Comparison of ENCODE assay signal across 16 cellular contexts in genomic region chr12:6903712-6904111, GRCh38. TPM values are rescaled to one million over a fixed set of nuclear protein-coding genes. Genes with fewer than 3 reads are reported as not detected.
DNase-seq lines count a peak whose midpoint lies in the region; ATAC-seq, FAIRE-seq and TF ChIP-seq lines count a peak whose summit lies in the region.
"Had no signal": no experiment of that assay in that cellular context is flagged by ENCODE, and none has a peak within 500 bp of the region (broad histone marks: within the 10 kb centered on the region; RNA-seq: fewer than 3 reads in every experiment).

No MANE protein-coding gene starts in this region.

- TF ChIP-seq CTCF in WERI-Rb-1 (IDR thresholded peaks at IDR 0.05; ENCODE audit: low read depth, low read length) (no peak), neural crest cell (conservative IDR thresholded peaks at IDR 0.05) (no peak), upper lobe of right lung (IDR thresholded peaks at IDR 0.05) (no peak)

- H3K27me3 ChIP-seq in WERI-Rb-1 (ENCODE audit: insufficient read depth, low read depth, severe bottlenecking) (no peaks in the 10 kb centered on the region), upper lobe of right lung (no peaks in the 10 kb centered on the region)
- H3K27me3 ChIP-seq: ovary, thyroid gland had no signal

- H3K36me3 ChIP-seq in WERI-Rb-1: no peaks in the 10 kb centered on the region
- no peaks in the 10 kb centered on the region for H3K36me3 ChIP-seq in upper lobe of right lung
- H3K36me3 ChIP-seq: ovary, thyroid gland had no signal

- H3K36me3 Mint-ChIP-seq in neural crest cell (ENCODE audit: low read depth): no peaks in the 10 kb centered on the region
- no peaks in the 10 kb centered on the region for H3K36me3 Mint-ChIP-seq in effector memory CD8-positive, alpha-beta T cell (ENCODE audit: insufficient read depth)
- H3K36me3 Mint-ChIP-seq: activated naive CD8-positive, alpha-beta T cell treated with anti-CD3 and anti-CD28 coated beads, Interleukin-2, amount 10 ng/mL, durations not matched to agents 7 days and 5 days had no signal

- no peak for TF ChIP-seq POLR2A in GM12892 (IDR thresholded peaks at IDR 0.05; ENCODE audit: low read depth, low read length)

- ATAC-seq in upper lobe of right lung (no peak), GM21619 (IDR thresholded peaks at IDR 0.05; ENCODE audit: unreplicated experiment) (no peak)
- no peak for ATAC-seq in effector memory CD8-positive, alpha-beta T cell (replicated peaks)

- peak; percentile 85 for FAIRE-seq in GM12892 (lab: Jason Lieb, UNC)

- H3K27ac Mint-ChIP-seq in neural crest cell (ENCODE audit: unreplicated experiment): no peak overlapping the region
- H3K27ac Mint-ChIP-seq in effector memory CD8-positive, alpha-beta T cell: no peak overlapping the region
- H3K27ac Mint-ChIP-seq: activated B cell treated with CpG ODN at 0.5 μM for 24 hours had no signal

- intact Hi-C loops in upper lobe of right lung (cut with DNase I): no loop called here

- peaks cover 13% of the 10 kb centered on the region for H3K4me1 ChIP-seq in upper lobe of right lung

- peaks cover 5% of the 10 kb centered on the region for H3K4me1 Mint-ChIP-seq in neural crest cell
- peaks cover 0 to 4% of the 10 kb centered on the region in 2 donors for H3K4me1 Mint-ChIP-seq in effector memory CD8-positive, alpha-beta T cell (ENCODE audit: low read depth in 2 of 2)
- H3K4me1 Mint-ChIP-seq: central memory CD8-positive, alpha-beta T cell had no signal

- H3K4me3 ChIP-seq in WERI-Rb-1 (ENCODE audit: low read depth, low read length) (peak overlapping the region; percentile 79), upper lobe of right lung (no peak overlapping the region)

- peak overlapping the region; percentile 1 for H3K4me3 Mint-ChIP-seq in neural crest cell
- no peak overlapping the region for H3K4me3 Mint-ChIP-seq in effector memory CD8-positive, alpha-beta T cell
- H3K4me3 Mint-ChIP-seq: activated B cell treated with CpG ODN at 0.5 μM for 24 hours; activated naive CD8-positive, alpha-beta T cell treated with anti-CD3 and anti-CD28 coated beads, Interleukin-2, amount 10 ng/mL, durations not matched to agents 7 days and 5 days; central memory CD8-positive, alpha-beta T cell had no signal

- DNase-seq in GM12892 (ENCODE audit: insufficient read length) (no peak), M059J (ENCODE audit: low read depth) (peak; percentile 87), WERI-Rb-1 (no peak), neural crest cell (ENCODE audit: low read depth, low spot score) (no peak), upper lobe of right lung (no peak)
- no peak for DNase-seq in effector memory CD8-positive, alpha-beta T cell
- DNase-seq: activated B cell treated with CpG ODN at 0.5 μM for 24 hours; activated naive CD8-positive, alpha-beta T cell treated with anti-CD3 and anti-CD28 coated beads, Interleukin-2, amount 10 ng/mL, durations not matched to agents 7 days and 5 days; lower lobe of right lung; NCI-H1105 treated with DMSO at 0.1 percent for 48 hours; NCI-H226; ovary; Right ventricle myocardium superior; thyroid gland had no signal

- no peaks in the 10 kb centered on the region for H3K9me3 Mint-ChIP-seq in neural crest cell
- no peaks in the 10 kb centered on the region for H3K9me3 Mint-ChIP-seq in effector memory CD8-positive, alpha-beta T cell
- H3K9me3 Mint-ChIP-seq: activated B cell treated with CpG ODN at 0.5 μM for 24 hours; activated naive CD8-positive, alpha-beta T cell treated with anti-CD3 and anti-CD28 coated beads, Interleukin-2, amount 10 ng/mL, durations not matched to agents 7 days and 5 days; central memory CD8-positive, alpha-beta T cell had no signal

- no peaks in the 10 kb centered on the region for H3K27me3 Mint-ChIP-seq in neural crest cell (ENCODE audit: low read depth)
- H3K27me3 Mint-ChIP-seq in effector memory CD8-positive, alpha-beta T cell: no peaks in the 10 kb centered on the region
- H3K27me3 Mint-ChIP-seq: activated B cell treated with CpG ODN at 0.5 μM for 24 hours; activated naive CD8-positive, alpha-beta T cell treated with anti-CD3 and anti-CD28 coated beads, Interleukin-2, amount 10 ng/mL, durations not matched to agents 7 days and 5 days; central memory CD8-positive, alpha-beta T cell had no signal

- H3K27ac ChIP-seq in WERI-Rb-1 (peak overlapping the region; percentile 77), upper lobe of right lung (no peak overlapping the region)

- H3K9me3 ChIP-seq in WERI-Rb-1 (ENCODE audit: severe bottlenecking): no peaks in the 10 kb centered on the region
- H3K9me3 ChIP-seq in upper lobe of right lung: no peaks in the 10 kb centered on the region
- H3K9me3 ChIP-seq: lower lobe of right lung, ovary, thyroid gland had no signal

RNA-seq across cellular contexts. Expression of gene LRRC23, which starts 0.9 kb away (rescaled TPM):
- polyA plus RNA-seq in GM12892 (2012; ENCODE audit: missing spikeins): 13.1 TPM
- 3.6 and 11.0 TPM in 2 replicates for total RNA-seq in M059J (2014; rRNA removed; shearing (Covaris generic))
- total RNA-seq in neural crest cell (4.8 and 5.2 TPM in 2 replicates), upper lobe of right lung (13.3 TPM)

RNA-seq across cellular contexts. Expression of gene ENO2, which starts 10.7 kb away (rescaled TPM):
- polyA plus RNA-seq in GM12892 (2012; ENCODE audit: missing spikeins): 191 TPM
- total RNA-seq in M059J (2014; rRNA removed; shearing (Covaris generic)): 29.1 and 30.0 TPM in 2 replicates
- 67.5 and 68.4 TPM in 2 replicates for total RNA-seq in neural crest cell
- total RNA-seq in upper lobe of right lung: 41.8 TPM

RNA-seq across cellular contexts. Expression of gene ATN1, which starts 24.0 kb away (rescaled TPM):
- polyA plus RNA-seq in GM12892 (2012; ENCODE audit: missing spikeins): 11.0 TPM
- total RNA-seq in M059J (2014; rRNA removed; shearing (Covaris generic)): 3.9 and 25.0 TPM in 2 replicates
- total RNA-seq in neural crest cell (118 and 122 TPM in 2 replicates), upper lobe of right lung (149 TPM)

RNA-seq across cellular contexts. Expression of gene SPSB2, which starts 30.6 kb away (rescaled TPM):
- polyA plus RNA-seq in GM12892 (2012; ENCODE audit: missing spikeins): 3.2 TPM
- total RNA-seq in M059J (2014; rRNA removed; shearing (Covaris generic)): 6.1 and 7.7 TPM in 2 replicates
- 6.2 and 7.0 TPM in 2 replicates for total RNA-seq in neural crest cell
- 30.2 TPM for total RNA-seq in upper lobe of right lung

RNA-seq across cellular contexts. Expression of gene TPI1, which starts 36.4 kb away (rescaled TPM):
- polyA plus RNA-seq in GM12892 (2012; ENCODE audit: missing spikeins): 1,446 TPM
- total RNA-seq in M059J (2014; rRNA removed; shearing (Covaris generic)): 1,942 and 2,129 TPM in 2 replicates
- total RNA-seq in neural crest cell (685 and 713 TPM in 2 replicates), upper lobe of right lung (280 TPM)
